17 cellular contexts compared by ENCODE assay signal in genomic region chr12:6956332-6956727, GRCh38. TPM values are rescaled to one million over a fixed set of nuclear protein-coding genes. Genes with fewer than 3 reads are reported as not detected.
A peak's percentile ranks its signal among the peaks of the same experiment; 100 is the strongest.
DNase-seq lines count a peak whose midpoint lies in the region.
"Had no signal": no experiment of that assay in that cellular context is flagged by ENCODE, and none has a peak within 500 bp of the region (broad histone marks: within the 10 kb centered on the region; RNA-seq: fewer than 3 reads in every experiment).

No MANE protein-coding gene starts in this region.

- H3K4me3 Mint-ChIP-seq in activated CD4-positive, alpha-beta T cell treated with anti-CD3 and anti-CD28 coated beads, Interleukin-2, amount 10 ng/mL, durations not matched to agents 7 days and 5 days: peak overlapping the region; percentile 39
- peak overlapping the region; percentile 95 for H3K4me3 Mint-ChIP-seq in dendritic cell treated with granulocyte-macrophage colony-stimulating factor and Interleukin-4, amounts not matched to agents 40 ng/mL and 50 ng/mL, for 4 days

- POLR2A ChIA-PET in activated CD4-positive, alpha-beta T cell treated with anti-CD3 and anti-CD28 coated beads, Interleukin-2, amount 10 ng/mL, durations not matched to agents 7 days and 5 days (lab: Charles Lee): interaction anchor here (3.6 kb wide), 1 partner anchor 11 kb away, joined by 35 read pairs; the partner anchor contains the start of genes C12orf57 and RNU7-1

- peak overlapping the region; percentile 79 for H3K27ac Mint-ChIP-seq in activated CD4-positive, alpha-beta T cell treated with anti-CD3 and anti-CD28 coated beads, Interleukin-2, amount 10 ng/mL, durations not matched to agents 7 days and 5 days
- peak overlapping the region; percentile 93 for H3K27ac Mint-ChIP-seq in dendritic cell treated with granulocyte-macrophage colony-stimulating factor and Interleukin-4, amounts not matched to agents 40 ng/mL and 50 ng/mL, for 4 days

- H3K36me3 Mint-ChIP-seq in activated CD4-positive, alpha-beta T cell treated with anti-CD3 and anti-CD28 coated beads, Interleukin-2, amount 10 ng/mL, durations not matched to agents 7 days and 5 days (ENCODE audit: low read depth): peaks cover 87% of the 10 kb centered on the region
- peaks cover 100% of the 10 kb centered on the region for H3K36me3 Mint-ChIP-seq in dendritic cell treated with granulocyte-macrophage colony-stimulating factor and Interleukin-4, amounts not matched to agents 40 ng/mL and 50 ng/mL, for 4 days (ENCODE audit: low read depth)

- no peaks in the 10 kb centered on the region for H3K27me3 Mint-ChIP-seq in activated CD4-positive, alpha-beta T cell treated with anti-CD3 and anti-CD28 coated beads, Interleukin-2, amount 10 ng/mL, durations not matched to agents 7 days and 5 days
- H3K27me3 Mint-ChIP-seq in dendritic cell treated with granulocyte-macrophage colony-stimulating factor and Interleukin-4, amounts not matched to agents 40 ng/mL and 50 ng/mL, for 4 days: no peaks in the 10 kb centered on the region

- DNase-seq in activated CD4-positive, alpha-beta T cell treated with anti-CD3 and anti-CD28 coated beads, Interleukin-2, amount 10 ng/mL, durations not matched to agents 7 days and 5 days: no peak
- DNase-seq in activated CD4-positive, alpha-beta T cell treated with anti-CD3 and anti-CD28 coated beads, Interleukin-2, amount 50 U/mL, for 4 hours: no peak
- DNase-seq in MV-4-11 (lab: John Stamatoyannopoulos, UW) (peak; percentile 39), midbrain (lab: John Stamatoyannopoulos, UW) (no peak), NCI-H1105 (lab: John Stamatoyannopoulos, UW) (no peak), OCI-M1 (lab: John Stamatoyannopoulos, UW) (no peak)
- peak; percentile 62 for DNase-seq in stimulated activated CD8-positive, alpha-beta memory T cell treated with anti-CD3 and anti-CD28 coated beads, Interleukin-4, amount 100 ng/mL, for 48 hours
- DNase-seq: activated CD4-positive, CD25-positive, alpha-beta regulatory T cell treated with anti-CD3 and anti-CD28 coated beads, Interleukin-2, amount 50 U/mL, for 72 hours; DMS79; NCI-H1048; NCI-H510A treated with DMSO at 0.1 percent for 48 hours; SIG-M5; stimulated activated CD4-positive, alpha-beta T cell treated with anti-CD3 and anti-CD28 coated beads, Interleukin-4, amount 100 ng/mL, for 1 hour had no signal

- intact Hi-C loops in dendritic cell treated with granulocyte-macrophage colony-stimulating factor and Interleukin-4, amounts not matched to agents 40 ng/mL and 50 ng/mL, for 4 days (cut with micrococcal nuclease): no loop called here

- H3K4me1 Mint-ChIP-seq in activated CD4-positive, alpha-beta T cell treated with anti-CD3 and anti-CD28 coated beads, Interleukin-2, amount 10 ng/mL, durations not matched to agents 7 days and 5 days: peaks cover 77% of the 10 kb centered on the region
- peaks cover 85% of the 10 kb centered on the region for H3K4me1 Mint-ChIP-seq in dendritic cell treated with granulocyte-macrophage colony-stimulating factor and Interleukin-4, amounts not matched to agents 40 ng/mL and 50 ng/mL, for 4 days (ENCODE audit: low read depth)

- CTCF ChIA-PET in activated CD4-positive, alpha-beta T cell treated with anti-CD3 and anti-CD28 coated beads, Interleukin-2, amount 10 ng/mL, durations not matched to agents 7 days and 5 days (lab: Charles Lee): interaction anchor here (0.6 to 13.3 kb wide), 5 partner anchors 9 to 203 kb away, joined by 3 to 388 read pairs (median 3); partner anchors contain the start of genes C12orf57, MLF2, PTPN6 and RNU7-1

- no peaks in the 10 kb centered on the region for H3K9me3 Mint-ChIP-seq in activated CD4-positive, alpha-beta T cell treated with anti-CD3 and anti-CD28 coated beads, Interleukin-2, amount 10 ng/mL, durations not matched to agents 7 days and 5 days
- no peaks in the 10 kb centered on the region for H3K9me3 Mint-ChIP-seq in dendritic cell treated with granulocyte-macrophage colony-stimulating factor and Interleukin-4, amounts not matched to agents 40 ng/mL and 50 ng/mL, for 4 days

RNA-seq across cellular contexts. Expression of gene PTPN6, which starts 5.2 kb away (rescaled TPM):
- total RNA-seq in activated CD4-positive, alpha-beta T cell treated with anti-CD3 and anti-CD28 coated beads, Interleukin-2, amount 10 ng/mL, durations not matched to agents 7 days and 5 days: 100 to 1,000 TPM; 346 to 354 TPM

RNA-seq across cellular contexts. Expression of gene C12orf57, which starts 12.5 kb away (rescaled TPM):
- 100 to 1,000 TPM; 156 to 181 TPM for total RNA-seq in activated CD4-positive, alpha-beta T cell treated with anti-CD3 and anti-CD28 coated beads, Interleukin-2, amount 10 ng/mL, durations not matched to agents 7 days and 5 days

RNA-seq across cellular contexts. Expression of gene RNU7-1, which starts 12.7 kb away (rescaled TPM):
- total RNA-seq in activated CD4-positive, alpha-beta T cell treated with anti-CD3 and anti-CD28 coated beads, Interleukin-2, amount 10 ng/mL, durations not matched to agents 7 days and 5 days: not detected
- total RNA-seq: left lung, ovary, suprapubic skin had no signal

RNA-seq across cellular contexts. Expression of gene PHB2, which starts 14.1 kb away (rescaled TPM):
- total RNA-seq in activated CD4-positive, alpha-beta T cell treated with anti-CD3 and anti-CD28 coated beads, Interleukin-2, amount 10 ng/mL, durations not matched to agents 7 days and 5 days: 100 to 1,000 TPM; 214 to 230 TPM

RNA-seq across cellular contexts. Expression of gene EMG1, which starts 14.4 kb away (rescaled TPM):
- 10 to 100 TPM; 41.8 to 53.3 TPM for total RNA-seq in activated CD4-positive, alpha-beta T cell treated with anti-CD3 and anti-CD28 coated beads, Interleukin-2, amount 10 ng/mL, durations not matched to agents 7 days and 5 days

Comparison
In these comparisons a context has a peak if more than half of its experiments do, and no peak if none do; other contexts are left out.
1. DNase-seq: peak in MV-4-11 (single experiment) and stimulated activated CD8-positive, alpha-beta memory T cell treated with anti-CD3 and anti-CD28 coated beads, Interleukin-4, amount 100 ng/mL, for 48 hours (single experiment); none in activated CD4-positive, alpha-beta T cell treated with anti-CD3 and anti-CD28 coated beads, Interleukin-2, amount 10 ng/mL, durations not matched to agents 7 days and 5 days (single experiment), activated CD4-positive, alpha-beta T cell treated with anti-CD3 and anti-CD28 coated beads, Interleukin-2, amount 50 U/mL, for 4 hours (0 of 2), midbrain (single experiment), NCI-H1105 (single experiment) and OCI-M1 (single experiment).